In the genomic region with DNA sequence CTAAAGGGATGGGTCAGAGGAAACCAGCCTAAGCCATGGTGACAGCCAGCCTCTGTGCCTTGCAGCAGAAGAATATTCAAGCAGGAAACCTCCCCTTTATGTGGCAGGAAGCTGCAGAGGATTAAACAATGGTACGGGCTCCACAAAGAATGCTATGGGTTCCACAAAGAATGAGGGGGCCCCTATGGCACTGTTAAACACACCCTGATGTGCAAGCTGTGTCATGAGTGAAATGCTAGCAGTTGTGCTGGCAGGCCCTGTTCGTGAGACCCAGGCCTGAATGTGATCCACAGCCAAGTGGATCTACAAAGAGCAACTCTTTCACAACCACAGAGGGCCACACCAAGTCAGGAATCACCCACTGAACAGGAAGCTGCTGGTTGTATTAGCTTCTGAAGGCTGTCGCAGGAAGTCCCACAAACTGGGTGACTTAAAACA, we compare ENCODE assay signal across 9 cellular contexts.
DNase-seq lines count a peak whose midpoint lies in the region; ATAC-seq and TF ChIP-seq lines count a peak whose summit lies in the region.
"Had no signal": no experiment of that assay in that cellular context is flagged by ENCODE, and none has a peak within 500 bp of the region (broad histone marks: within the 10 kb centered on the region; RNA-seq: fewer than 3 reads in every experiment).

No MANE protein-coding gene starts in this region.

- H2AFZ ChIP-seq in mammary epithelial cell (ENCODE audit: low read depth, low read length): no peak overlapping the region

- CTCF ChIA-PET in mammary epithelial cell (lab: Charles Lee; ENCODE audit: low non-redundant PET): no interaction called here

- H3K9me3 Mint-ChIP-seq in activated T-helper 17 cell treated with anti-CD3 and anti-CD28 coated beads, Interleukin-2, amount 50 U/mL, for 72 hours: peaks cover 7% of the 10 kb centered on the region

- H3K27ac ChIP-seq in breast epithelium (peak overlapping the region; percentile 20 to 48), mammary epithelial cell (ENCODE audit: insufficient read depth, low read depth, low read length) (no peak overlapping the region), transverse colon (peak overlapping the region; percentile 18 to 42 (median 26))

- no peaks in the 10 kb centered on the region for H3K9me3 ChIP-seq in breast epithelium
- no peaks in the 10 kb centered on the region for H3K9me3 ChIP-seq in mammary epithelial cell (replicated peaks; ENCODE audit: insufficient read depth, low read length)
- H3K9me3 ChIP-seq in transverse colon: no peaks in the 10 kb centered on the region

- dilution Hi-C loops in mammary epithelial cell (cut with HindIII; ENCODE audit: low sequenced_read_pairs): no loop called here

- H3K36me3 Mint-ChIP-seq in activated T-helper 17 cell treated with anti-CD3 and anti-CD28 coated beads, Interleukin-2, amount 50 U/mL, for 72 hours (ENCODE audit: low read depth): peaks cover 11% of the 10 kb centered on the region

- H3K27ac Mint-ChIP-seq in activated T-helper 17 cell treated with anti-CD3 and anti-CD28 coated beads, Interleukin-2, amount 50 U/mL, for 72 hours: peak overlapping the region; percentile 93

- peak overlapping the region; percentile 60 for H3K4me3 Mint-ChIP-seq in activated T-helper 17 cell treated with anti-CD3 and anti-CD28 coated beads, Interleukin-2, amount 50 U/mL, for 72 hours

- H3K27me3 ChIP-seq in breast epithelium (no peaks in the 10 kb centered on the region), mammary epithelial cell (ENCODE audit: insufficient read depth, low read length) (no peaks in the 10 kb centered on the region), transverse colon (no peaks in the 10 kb centered on the region)

- intact Hi-C loops in breast epithelium (cut with DNase I; ENCODE audit: low total_unique reads) (no loop called here), mammary epithelial cell (cut with micrococcal nuclease) (no loop called here), transverse colon (cut with DNase I; ENCODE audit: low total_unique reads) (no loop called here)

- no peak for DNase-seq in breast epithelium (ENCODE audit: low spot score in 2 of 2)
- no peak for DNase-seq in mammary epithelial cell
- DNase-seq in left lobe of liver (ENCODE audit: low spot score): no peak
- DNase-seq in transverse colon: no peak
- no peak for DNase-seq in nucleus accumbens (lab: John Stamatoyannopoulos, UW)
- DNase-seq in COLO829 (ENCODE audit: low spot score): no peak
- DNase-seq in iPS-NIHi11 (ENCODE audit: low spot score): no peak
- DNase-seq: midbrain had no signal

- no peak overlapping the region for H3K9ac ChIP-seq in mammary epithelial cell (ENCODE audit: insufficient read depth, low read length)

- H3K4me2 ChIP-seq in mammary epithelial cell (ENCODE audit: insufficient read depth, low read depth, low read length): no peak overlapping the region

- no TSS peak for BruUV-seq in mammary epithelial cell (replicated peaks; lab: Mats Ljungman, UMichigan)

- TF ChIP-seq CTCF in breast epithelium (IDR thresholded peaks at IDR 0.05) (no peak), mammary epithelial cell (conservative IDR thresholded peaks at IDR 0.05 in 1 of 2, IDR thresholded peaks at IDR 0.05 in 1 of 2; ENCODE audit: extremely low read depth in 1 of 2, insufficient read depth in 1 of 2, low read depth in 1 of 2, low read length in 2 of 2) (no peak), transverse colon (IDR thresholded peaks at IDR 0.05) (no peak)

- peak; percentile 69 for ATAC-seq in activated T-helper 17 cell treated with anti-CD3 and anti-CD28 coated beads, Interleukin-2, amount 50 U/mL, for 72 hours (replicated peaks)
- ATAC-seq in left lobe of liver: peak; percentile 13

- no peaks in the 10 kb centered on the region for H4K20me1 ChIP-seq in mammary epithelial cell (ENCODE audit: insufficient read depth, low read length)

- 26% methylated on average over 2 of the region's 3 CpGs for WGBS in mammary epithelial cell (ENCODE audit: low coverage, missing lambda C conversion rate)
- 53 to 60% methylated on average over 1 to 3 of the region's 3 CpGs for WGBS in transverse colon (ENCODE audit: low coverage in 1 of 2), 2 donors

- H3K4me1 ChIP-seq in breast epithelium: no peaks in the 10 kb centered on the region
- peaks cover 5% of the 10 kb centered on the region for H3K4me1 ChIP-seq in mammary epithelial cell (ENCODE audit: insufficient read depth, low read length)
- peaks cover 0 to 27% (median 0%) of the 10 kb centered on the region in 4 donors for H3K4me1 ChIP-seq in transverse colon

- H3K4me3 ChIP-seq in breast epithelium (no peak overlapping the region), mammary epithelial cell (replicated peaks in 1 of 3; ENCODE audit: insufficient read depth in 1 of 3, low read depth in 2 of 3, low read length in 3 of 3) (no peak overlapping the region), transverse colon (no peak overlapping the region)

- peaks cover 52% of the 10 kb centered on the region for H3K4me1 Mint-ChIP-seq in activated T-helper 17 cell treated with anti-CD3 and anti-CD28 coated beads, Interleukin-2, amount 50 U/mL, for 72 hours

- in situ Hi-C loops in mammary epithelial cell (cut with MboI; ENCODE audit: low sequenced_read_pairs in 2 of 2): no loop called here
- in situ Hi-C loops in transverse colon (cut with MboI; ENCODE audit: low pct_ligation_motif_present in 1 of 4, low pct_unique_long_range_greater_than_20kb in 1 of 4, low sequenced_read_pairs in 3 of 4): no loop called here

- no peaks in the 10 kb centered on the region for H3K27me3 Mint-ChIP-seq in activated T-helper 17 cell treated with anti-CD3 and anti-CD28 coated beads, Interleukin-2, amount 50 U/mL, for 72 hours

- no peak for TF ChIP-seq EP300 in transverse colon (IDR thresholded peaks at IDR 0.05; ENCODE audit: low read depth)

- no peak for TF ChIP-seq POLR2A in breast epithelium (IDR thresholded peaks at IDR 0.05)
- no peak for TF ChIP-seq POLR2A in transverse colon (IDR thresholded peaks at IDR 0.05)

- H3K36me3 ChIP-seq in breast epithelium (no peaks in the 10 kb centered on the region), mammary epithelial cell (ENCODE audit: insufficient read depth, low read length) (peaks cover 30% of the 10 kb centered on the region), transverse colon (peaks cover 0 to 8% (median 0%) of the 10 kb centered on the region in 4 donors)

- H3K79me2 ChIP-seq in mammary epithelial cell (ENCODE audit: insufficient read depth, low read length): peaks cover 37% of the 10 kb centered on the region
